In genomic region chr17:68870427-68870826, GRCh38 we compare ENCODE assay signal across 9 cellular contexts.
"Had no signal": no experiment of that assay in that cellular context is flagged by ENCODE, and none has a peak within 500 bp of the region (broad histone marks: within the 10 kb centered on the region; RNA-seq: fewer than 3 reads in every experiment).

No MANE protein-coding gene starts in this region.

- H3K4me1 ChIP-seq: HAP-1 had no signal

- H3K27ac ChIP-seq: GM23248, HL-60 had no signal

- H3K36me3 ChIP-seq: HAP-1 had no signal

- ATAC-seq: HCT116, K562 had no signal

- FAIRE-seq: K562 had no signal

- DNase-seq: GM23248, GOT3, H7, HFFc6, IMR-90 had no signal

- H3K9me3 ChIP-seq: HAP-1 had no signal

- H3K4me3 ChIP-seq: GM23248, HAP-1, K562 had no signal
